ENCODE assay signal across 34 cellular contexts in genomic region chr9:83270116-83270515, GRCh38.
"Had no signal": no experiment of that assay in that cellular context is flagged by ENCODE, and none has a peak within 500 bp of the region (broad histone marks: within the 10 kb centered on the region; RNA-seq: fewer than 3 reads in every experiment).

No MANE protein-coding gene starts in this region.

- H3K4me1 Mint-ChIP-seq: activated B cell treated with CpG ODN at 0.5 μM for 24 hours; activated naive CD4-positive, alpha-beta T cell treated with anti-CD3 and anti-CD28 coated beads, Interleukin-2, amount 50 U/mL, for 24 hours; activated naive CD8-positive, alpha-beta T cell treated with anti-CD3 and anti-CD28 coated beads, Interleukin-2, amount 50 U/mL, for 24 hours; immature natural killer cell; natural killer cell; stimulated activated memory B cell treated with anti-CD40 and anti-IgM and Interleukin-4, amounts not matched to agents 10 μg/mL and 1 μg/mL and 100 μg/mL, for 72 hours; stimulated activated naive CD8-positive, alpha-beta T cell treated with anti-CD3 and anti-CD28 coated beads, Interleukin-15, amount 100 ng/mL, for 72 hours had no signal

- H3K4me2 ChIP-seq: neural progenitor cell had no signal

- FAIRE-seq: kidney, small intestine had no signal

- H3K36me3 ChIP-seq: colonic mucosa, lower lobe of right lung, neural progenitor cell, tibial artery had no signal

- H3K9ac ChIP-seq: neural progenitor cell had no signal

- H3K27ac Mint-ChIP-seq: activated B cell treated with CpG ODN at 0.5 μM for 24 hours; activated CD8-positive, alpha-beta T cell treated with anti-CD3 and anti-CD28 coated beads for 36 hours; activated naive CD4-positive, alpha-beta T cell treated with anti-CD3 and anti-CD28 coated beads, Interleukin-2, amount 50 U/mL, for 24 hours; activated naive CD8-positive, alpha-beta T cell treated with anti-CD3 and anti-CD28 coated beads, Interleukin-2, amount 50 U/mL, for 24 hours; activated T-helper 2 cell treated with anti-CD3 and anti-CD28 coated beads, Interferon-gamma antibody, Interleukin-2, Interleukin-4, amounts not matched to agents 10 μg/mL and 5 μg/mL and 100 μg/mL, durations not matched to agents 14 hours and 24 hours and 36 hours; immature natural killer cell; natural killer cell; neural progenitor cell; stimulated activated memory B cell treated with anti-CD40 and anti-IgM and Interleukin-4, amounts not matched to agents 10 μg/mL and 1 μg/mL and 100 μg/mL, for 72 hours; stimulated activated naive CD8-positive, alpha-beta T cell treated with anti-CD3 and anti-CD28 coated beads, Interleukin-15, amount 100 ng/mL, for 72 hours; T-helper 1 cell treated with Interleukin-12 subunit alpha and Interleukin-12 subunit beta and Interleukin-4 antibody, amounts not matched to agents 30 μg/mL and 1 μg/mL, for 36 hours had no signal

- H3K4me1 ChIP-seq: colonic mucosa, lower lobe of right lung had no signal

- H2AFZ ChIP-seq: neural progenitor cell had no signal

- H3K27me3 ChIP-seq: body of pancreas, colonic mucosa, dorsolateral prefrontal cortex, gastroesophageal sphincter, neural progenitor cell, tibial artery had no signal

- DNase-seq: activated B cell treated with CpG ODN at 0.5 μM for 24 hours; activated CD4-positive, alpha-beta T cell treated with anti-CD3 and anti-CD28 coated beads, Interleukin-2, amount 50 U/mL, for 1 hour; activated CD8-positive, alpha-beta T cell treated with anti-CD3 and anti-CD28 coated beads for 36 hours; activated naive CD8-positive, alpha-beta T cell treated with anti-CD3 and anti-CD28 coated beads, Interleukin-2, amount 50 U/mL, for 24 hours; activated T-cell treated with anti-CD3 and anti-CD28 coated beads, Interleukin-2, amount 50 U/mL, for 48 hours; amygdala; body of pancreas; cerebellar nuclear complex; colonic mucosa; dorsolateral prefrontal cortex; effector memory CD4-positive, alpha-beta T cell; erythroblast; hypothalamus; immature natural killer cell; kidney; lower lobe of right lung; mesenchymal stem cell; natural killer cell; occipital lobe; small intestine; stimulated activated CD4-positive, alpha-beta T cell treated with anti-CD3 and anti-CD28 coated beads, Interleukin-4, amount 100 ng/mL, for 4 hours; stimulated activated CD8-positive, alpha-beta memory T cell treated with anti-CD3 and anti-CD28 coated beads, Interleukin-4, amount 100 ng/mL, for 48 hours; stimulated activated naive CD8-positive, alpha-beta T cell treated with anti-CD3 and anti-CD28 coated beads, Interleukin-15, amount 100 ng/mL, for 72 hours; substantia nigra; SW 1271; T-helper 9 cell; tibial artery had no signal

- H3K36me3 Mint-ChIP-seq: activated naive CD4-positive, alpha-beta T cell treated with anti-CD3 and anti-CD28 coated beads, Interleukin-2, amount 50 U/mL, for 24 hours; immature natural killer cell; natural killer cell; neural progenitor cell; stimulated activated memory B cell treated with anti-CD40 and anti-IgM and Interleukin-4, amounts not matched to agents 10 μg/mL and 1 μg/mL and 100 μg/mL, for 72 hours had no signal

- H3K9me3 ChIP-seq: body of pancreas, colonic mucosa, gastroesophageal sphincter, lower lobe of right lung, tibial artery had no signal

- ATAC-seq: activated CD8-positive, alpha-beta T cell treated with anti-CD3 and anti-CD28 coated beads for 36 hours; activated naive CD8-positive, alpha-beta T cell treated with anti-CD3 and anti-CD28 coated beads, Interleukin-2, amount 50 U/mL, for 24 hours; body of pancreas; gastroesophageal sphincter; lower lobe of right lung; natural killer cell; sciatic nerve; stimulated activated memory B cell treated with anti-CD40 and anti-IgM and Interleukin-4, amounts not matched to agents 10 μg/mL and 1 μg/mL and 100 μg/mL, for 72 hours; stimulated activated naive CD8-positive, alpha-beta T cell treated with anti-CD3 and anti-CD28 coated beads, Interleukin-15, amount 100 ng/mL, for 72 hours had no signal

- H3K4me3 ChIP-seq: body of pancreas, colonic mucosa, dorsolateral prefrontal cortex, gastroesophageal sphincter, lower lobe of right lung, neural progenitor cell, tibial artery had no signal

- H3K27me3 Mint-ChIP-seq: activated B cell treated with CpG ODN at 0.5 μM for 24 hours; activated CD8-positive, alpha-beta T cell treated with anti-CD3 and anti-CD28 coated beads for 36 hours; activated naive CD4-positive, alpha-beta T cell treated with anti-CD3 and anti-CD28 coated beads, Interleukin-2, amount 50 U/mL, for 24 hours; activated naive CD8-positive, alpha-beta T cell treated with anti-CD3 and anti-CD28 coated beads, Interleukin-2, amount 50 U/mL, for 24 hours; stimulated activated memory B cell treated with anti-CD40 and anti-IgM and Interleukin-4, amounts not matched to agents 10 μg/mL and 1 μg/mL and 100 μg/mL, for 72 hours; stimulated activated naive CD8-positive, alpha-beta T cell treated with anti-CD3 and anti-CD28 coated beads, Interleukin-15, amount 100 ng/mL, for 72 hours had no signal

- H3K4me3 Mint-ChIP-seq: activated B cell treated with CpG ODN at 0.5 μM for 24 hours; activated CD8-positive, alpha-beta T cell treated with anti-CD3 and anti-CD28 coated beads for 36 hours; activated naive CD4-positive, alpha-beta T cell treated with anti-CD3 and anti-CD28 coated beads, Interleukin-2, amount 50 U/mL, for 24 hours; activated naive CD8-positive, alpha-beta T cell treated with anti-CD3 and anti-CD28 coated beads, Interleukin-2, amount 50 U/mL, for 24 hours; immature natural killer cell; natural killer cell; neural progenitor cell; stimulated activated memory B cell treated with anti-CD40 and anti-IgM and Interleukin-4, amounts not matched to agents 10 μg/mL and 1 μg/mL and 100 μg/mL, for 72 hours; stimulated activated naive CD8-positive, alpha-beta T cell treated with anti-CD3 and anti-CD28 coated beads, Interleukin-15, amount 100 ng/mL, for 72 hours; T-helper 1 cell treated with Interleukin-12 subunit alpha and Interleukin-12 subunit beta and Interleukin-4 antibody, amounts not matched to agents 30 μg/mL and 1 μg/mL, for 36 hours had no signal

- H3K27ac ChIP-seq: body of pancreas, colonic mucosa, dorsolateral prefrontal cortex, gastroesophageal sphincter, lower lobe of right lung, neural progenitor cell, tibial artery had no signal

- H3K9me3 Mint-ChIP-seq: activated B cell treated with CpG ODN at 0.5 μM for 24 hours; activated CD8-positive, alpha-beta T cell treated with anti-CD3 and anti-CD28 coated beads for 36 hours; activated naive CD4-positive, alpha-beta T cell treated with anti-CD3 and anti-CD28 coated beads, Interleukin-2, amount 50 U/mL, for 24 hours; activated naive CD8-positive, alpha-beta T cell treated with anti-CD3 and anti-CD28 coated beads, Interleukin-2, amount 50 U/mL, for 24 hours; activated T-helper 2 cell treated with anti-CD3 and anti-CD28 coated beads, Interferon-gamma antibody, Interleukin-2, Interleukin-4, amounts not matched to agents 10 μg/mL and 5 μg/mL and 100 μg/mL, durations not matched to agents 14 hours and 24 hours and 36 hours; natural killer cell; neural progenitor cell; stimulated activated memory B cell treated with anti-CD40 and anti-IgM and Interleukin-4, amounts not matched to agents 10 μg/mL and 1 μg/mL and 100 μg/mL, for 72 hours; stimulated activated naive CD8-positive, alpha-beta T cell treated with anti-CD3 and anti-CD28 coated beads, Interleukin-15, amount 100 ng/mL, for 72 hours; T-helper 1 cell treated with Interleukin-12 subunit alpha and Interleukin-12 subunit beta and Interleukin-4 antibody, amounts not matched to agents 30 μg/mL and 1 μg/mL, for 36 hours had no signal
